Comparison of ENCODE assay signal across 8 cellular contexts in the genomic region with DNA sequence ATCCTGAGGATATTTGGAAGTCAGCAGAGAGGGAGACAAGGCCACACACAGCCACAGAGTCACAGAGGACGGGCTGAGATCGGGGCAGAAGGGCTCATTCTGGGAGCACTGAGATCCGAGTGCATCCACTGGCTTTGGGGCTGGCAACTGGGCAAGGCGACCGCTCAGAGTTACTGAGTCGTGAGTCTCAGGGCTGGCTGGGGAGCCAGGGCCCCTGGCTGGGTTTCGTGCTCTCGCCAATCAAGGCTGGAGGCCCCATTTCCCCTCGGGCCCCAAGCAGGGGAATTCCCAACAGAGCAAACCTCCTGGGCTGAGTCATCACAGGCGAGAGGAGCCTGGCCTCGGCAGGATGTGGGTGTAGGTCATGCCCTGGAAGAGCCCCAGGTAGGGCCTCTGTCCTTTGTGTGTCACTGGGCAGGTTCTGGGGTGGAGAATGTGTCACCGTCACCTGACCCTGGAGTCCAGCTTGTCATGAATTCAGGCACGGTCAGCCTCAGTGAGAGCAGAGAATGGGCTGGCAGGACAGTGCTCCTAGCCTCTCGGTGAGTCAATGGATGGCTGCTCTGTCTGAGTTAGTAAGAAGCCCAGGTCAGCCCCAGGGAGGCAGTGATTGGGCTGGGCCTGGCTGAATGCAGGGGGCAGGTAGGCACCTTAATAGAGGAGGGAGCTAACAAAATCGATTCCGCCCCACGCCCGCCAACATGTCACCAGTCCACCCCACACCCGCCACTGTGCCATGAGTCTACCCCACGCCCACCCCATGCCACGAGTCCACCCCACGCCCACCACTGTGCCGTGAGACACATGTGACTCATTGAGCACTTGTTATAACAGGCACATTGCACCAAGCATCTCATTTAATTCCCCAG. TPM values are rescaled to one million over a fixed set of nuclear protein-coding genes. Genes with fewer than 3 reads are reported as not detected.
DNase-seq lines count a peak whose midpoint lies in the region; ATAC-seq, FAIRE-seq and TF ChIP-seq lines count a peak whose summit lies in the region.

No MANE protein-coding gene starts in this region.

- no peak overlapping the region for H3K23ac ChIP-seq in H1 (ENCODE audit: insufficient read length)

- no peaks in the 10 kb centered on the region for H3F3A ChIP-seq in Loucy (ENCODE audit: low read depth)

- TF ChIP-seq POLR2A in HCT116 (IDR thresholded peaks at IDR 0.05; ENCODE audit: borderline replicate concordance, extremely low read depth, insufficient read depth, insufficient read length) = no peak
- no peak for TF ChIP-seq POLR2A in H1 (IDR thresholded peaks at IDR 0.05; ENCODE audit: control extremely low read depth in 1 of 2, low read depth in 2 of 2, low read length in 2 of 2)

- no peaks in the 10 kb centered on the region for H3K27me3 Mint-ChIP-seq in natural killer cell treated with Interleukin-12 subunit alpha and Interleukin-12 subunit beta and Interleukin-15 and Interleukin-18, amount 100 ng/mL, for 72 hours
- H3K27me3 Mint-ChIP-seq in type B pancreatic cell = no peaks in the 10 kb centered on the region

- POLR2A ChIA-PET in HCT116 (lab: Charles Lee) (interaction anchor here (0.8 to 1.3 kb wide), 2 partner anchors 13 to 18 kb away, joined by 3 to 6 read pairs; no protein-coding TSS in a partner anchor), H1 (lab: Charles Lee; ENCODE audit: partially characterized antibody) (interaction anchor here (1.4 kb wide), 1 partner anchor 17 kb away, joined by 3 read pairs; no protein-coding TSS in a partner anchor)

- intact Hi-C loops in HCT116 (cut with micrococcal nuclease) = no loop called here

- no TSS peak for BruUV-seq in HCT116 (replicated peaks; lab: Mats Ljungman, UMichigan)

- no peak overlapping the region for H3K4ac ChIP-seq in H1 (replicated peaks; ENCODE audit: insufficient read length, low read depth, low read length)

- peak overlapping the region; percentile 64; the same call in 1 of the 2 replicates for H2BK20ac ChIP-seq in H1 (ENCODE audit: low read length)

- H3K4me2 ChIP-seq in HCT116 (ENCODE audit: low read length) = peak overlapping the region; percentile 74
- peak overlapping the region; percentile 84 for H3K4me2 ChIP-seq in Loucy (ENCODE audit: low read depth, low read length, poor library complexity, severe bottlenecking)
- H3K4me2 ChIP-seq in H1 (ENCODE audit: insufficient read depth in 1 of 2, low read depth in 2 of 2, low read length in 2 of 2) = peak overlapping the region in 1 of 2 experiments; percentile 26; a peak in 1 of 4 replicates

- no peak overlapping the region; the same call in 1 of the 2 replicates for H4K8ac ChIP-seq in H1 (ENCODE audit: extremely low read depth, insufficient read depth, low read length)

- peaks cover 19 to 76% of the 10 kb centered on the region in 2 experiments for H3K4me1 ChIP-seq in HCT116 (ENCODE audit: control insufficient read depth in 1 of 2, insufficient read depth in 2 of 2, low read length in 2 of 2)
- peaks cover 72% of the 10 kb centered on the region for H3K4me1 ChIP-seq in Loucy (ENCODE audit: insufficient read depth, low read length, poor library complexity, severe bottlenecking)
- peaks cover 0 to 9% (median 7%) of the 10 kb centered on the region in 4 experiments; a peak in 5 of 7 replicates for H3K4me1 ChIP-seq in H1 (replicated peaks in 1 of 4; ENCODE audit: control insufficient read depth in 3 of 4, insufficient read depth in 4 of 4, low read length in 3 of 4)

- peak overlapping the region; percentile 80; the same call in 1 of the 2 replicates for H2BK12ac ChIP-seq in H1 (ENCODE audit: low read depth, low read length)

- no peak overlapping the region for H3K18ac ChIP-seq in H1 (ENCODE audit: extremely low read depth, low read length)

- peaks cover 81 to 94% of the 10 kb centered on the region in 2 donors for H3K4me1 Mint-ChIP-seq in natural killer cell treated with Interleukin-12 subunit alpha and Interleukin-12 subunit beta and Interleukin-15 and Interleukin-18, amount 100 ng/mL, for 72 hours (ENCODE audit: low read depth in 2 of 2)
- H3K4me1 Mint-ChIP-seq in type B pancreatic cell (ENCODE audit: unreplicated experiment) = peaks cover 17% of the 10 kb centered on the region

- RAD21 ChIA-PET in HCT116 (lab: Charles Lee; ENCODE audit: low non-redundant PET in 1 of 2, low total read pairs in 2 of 2, uncharacterized antibody in 2 of 2, unreplicated experiment in 2 of 2) = interaction anchor here (1.3 to 1.6 kb wide), 2 partner anchors 20 kb away, joined by 4 to 5 read pairs; no protein-coding TSS in a partner anchor

- H3K36me3 Mint-ChIP-seq in natural killer cell treated with Interleukin-12 subunit alpha and Interleukin-12 subunit beta and Interleukin-15 and Interleukin-18, amount 100 ng/mL, for 72 hours = peaks cover 6% of the 10 kb centered on the region
- no peaks in the 10 kb centered on the region for H3K36me3 Mint-ChIP-seq in type B pancreatic cell

- H3K4me3 ChIP-seq in GM12864 (ENCODE audit: low read depth, low read length) = no peak overlapping the region; the same call in none of the 2 replicates
- H3K4me3 ChIP-seq in HCT116 (replicated peaks in 1 of 2; ENCODE audit: low read depth in 1 of 2, low read length in 2 of 2) = peak overlapping the region; percentile 7 to 42; a peak in 3 of 4 replicates
- H3K4me3 ChIP-seq in Loucy (ENCODE audit: low read length, poor library complexity, severe bottlenecking) = peak overlapping the region; percentile 59
- no peak overlapping the region for H3K4me3 ChIP-seq in H1 (ENCODE audit: extremely low read depth in 1 of 4, insufficient read depth in 2 of 4, low read depth in 3 of 4, low read length in 4 of 4)

- no peak for FAIRE-seq in H1 (lab: Jason Lieb, UNC)

- H3K9me3 Mint-ChIP-seq in natural killer cell treated with Interleukin-12 subunit alpha and Interleukin-12 subunit beta and Interleukin-15 and Interleukin-18, amount 100 ng/mL, for 72 hours = no peaks in the 10 kb centered on the region
- H3K9me3 Mint-ChIP-seq in type B pancreatic cell = no peaks in the 10 kb centered on the region

- no peaks in the 10 kb centered on the region for H3K23me2 ChIP-seq in H1 (ENCODE audit: low read depth, low read length)

- peak; percentile 85 for ATAC-seq in HCT116
- ATAC-seq in natural killer cell treated with Interleukin-12 subunit alpha and Interleukin-12 subunit beta and Interleukin-15 and Interleukin-18, amount 100 ng/mL, for 72 hours = peak; percentile 89 to 93

- H3K27me3 ChIP-seq in HCT116 (ENCODE audit: insufficient read depth, low read length) (no peaks in the 10 kb centered on the region), Loucy (ENCODE audit: insufficient read depth, low read length, poor library complexity, severe bottlenecking) (no peaks in the 10 kb centered on the region), H1 (replicated peaks in 1 of 4; ENCODE audit: control insufficient read depth in 3 of 4, extremely low read depth in 1 of 4, insufficient read depth in 3 of 4, low read length in 3 of 4) (peaks cover 0 to 1% (median 0%) of the 10 kb centered on the region in 4 experiments; a peak in 1 of 7 replicates)

- no peak for TF ChIP-seq EP300 in H1 (IDR thresholded peaks at IDR 0.05; ENCODE audit: borderline replicate concordance in 1 of 2, low read depth in 2 of 2, low read length in 2 of 2)

- no peaks in the 10 kb centered on the region for H3K79me2 ChIP-seq in HCT116 (ENCODE audit: insufficient read depth, low read length)
- no peaks in the 10 kb centered on the region for H3K79me2 ChIP-seq in Loucy (ENCODE audit: insufficient read depth, low read length)
- no peaks in the 10 kb centered on the region for H3K79me2 ChIP-seq in H1 (ENCODE audit: control insufficient read depth in 1 of 2, insufficient read depth in 2 of 2, low read length in 2 of 2)

- H3K9me3 ChIP-seq in HCT116 (ENCODE audit: control insufficient read depth in 1 of 2, insufficient read depth in 1 of 2, low read depth in 1 of 2, low read length in 2 of 2) (no peaks in the 10 kb centered on the region), Loucy (ENCODE audit: insufficient read depth, low read depth, low read length) (no peaks in the 10 kb centered on the region), H1 (ENCODE audit: insufficient read depth in 2 of 2, low read depth in 1 of 2, low read length in 1 of 2) (no peaks in the 10 kb centered on the region)

- H3K27ac ChIP-seq in HCT116 (ENCODE audit: low read depth, low read length) = peak overlapping the region; percentile 54
- H3K27ac ChIP-seq in H1 (ENCODE audit: low read depth, low read length) = no peak overlapping the region; the same call in 1 of the 2 replicates

- no peaks in the 10 kb centered on the region for H3K9me2 ChIP-seq in HCT116 (ENCODE audit: insufficient read depth)
- H3K9me2 ChIP-seq in Loucy (replicated peaks; ENCODE audit: low read depth, low read length) = no peaks in the 10 kb centered on the region

- TF ChIP-seq CTCF in GM12864 (IDR thresholded peaks at IDR 0.05; ENCODE audit: low read depth, low read length, missing control alignments) = no peak
- no peak for TF ChIP-seq CTCF in HCT116 (IDR thresholded peaks at IDR 0.05 in 2 of 3, conservative IDR thresholded peaks at IDR 0.05 in 1 of 3; ENCODE audit: borderline replicate concordance in 1 of 3, insufficient read depth in 1 of 3, low read depth in 2 of 3, low read length in 2 of 3)
- no peak for TF ChIP-seq CTCF in Loucy (conservative IDR thresholded peaks at IDR 0.05; ENCODE audit: low read length)
- no peak for TF ChIP-seq CTCF in H1 (IDR thresholded peaks at IDR 0.05; ENCODE audit: control extremely low read depth in 1 of 3, insufficient read depth in 1 of 3, low read depth in 1 of 3, low read length in 3 of 3)
- TF ChIP-seq CTCF in type B pancreatic cell (conservative IDR thresholded peaks at IDR 0.05) = no peak

- no peak overlapping the region for H2AK5ac ChIP-seq in H1 (ENCODE audit: low read depth, low read length)

- H2BK5ac ChIP-seq in H1 (ENCODE audit: low read depth, low read length) = peak overlapping the region; percentile 54; the same call in 1 of the 2 replicates

- H3K36me3 ChIP-seq in HCT116 (ENCODE audit: control insufficient read depth in 1 of 2, insufficient read depth in 2 of 2, low read length in 2 of 2) (no peaks in the 10 kb centered on the region), Loucy (ENCODE audit: insufficient read depth, low read length) (no peaks in the 10 kb centered on the region), H1 (ENCODE audit: control insufficient read depth in 2 of 4, insufficient read depth in 4 of 4, low read length in 3 of 4) (no peaks in the 10 kb centered on the region)

- no peak overlapping the region for H3K14ac ChIP-seq in H1 (ENCODE audit: insufficient read length)

- H2BK15ac ChIP-seq in H1 (ENCODE audit: low read length) = no peak overlapping the region; the same call in 1 of the 2 replicates

- no peak overlapping the region for H4K5ac ChIP-seq in H1 (ENCODE audit: insufficient read length, low read depth, low read length)

- H3K56ac ChIP-seq in H1 (replicated peaks; ENCODE audit: insufficient read length, low read depth, low read length) = no peak overlapping the region

- H2BK120ac ChIP-seq in H1 (replicated peaks; ENCODE audit: low read depth, low read length) = no peak overlapping the region

- CTCF ChIA-PET in HCT116 (lab: Charles Lee) = interaction anchor here (0.7 to 1.2 kb wide), 2 partner anchors 20 to 42 kb away, joined by 3 to 8 read pairs; no protein-coding TSS in a partner anchor
- CTCF ChIA-PET in H1 (lab: Charles Lee; ENCODE audit: partially characterized antibody) = interaction anchor here (0.7 to 8.0 kb wide), 9 partner anchors 12 to 177 kb away, joined by 3 to 37 read pairs (median 4); no protein-coding TSS in a partner anchor

- H3K9ac ChIP-seq in HCT116 (ENCODE audit: low read length) (peak overlapping the region; percentile 35), Loucy (ENCODE audit: low read depth, low read length, poor library complexity, severe bottlenecking) (peak overlapping the region; percentile 65), H1 (replicated peaks in 1 of 4; ENCODE audit: extremely low read depth in 1 of 4, low read depth in 3 of 4, low read length in 3 of 4) (0 out of 7 replicates have a peak overlapping the region, but pooled peaks of 1 of the 4 experiments have one; percentile 1)

- no peak for TF ChIP-seq RAD21 in HCT116 (IDR thresholded peaks at IDR 0.05; ENCODE audit: low read depth)
- TF ChIP-seq RAD21 in H1 (IDR thresholded peaks at IDR 0.05 in 1 of 2, conservative IDR thresholded peaks at IDR 0.05 in 1 of 2; ENCODE audit: low read depth in 2 of 2, low read length in 2 of 2) = no peak

- peak overlapping the region; percentile 34 for H4K91ac ChIP-seq in H1 (replicated peaks; ENCODE audit: insufficient read length, low read length)

- WGBS in H1 (ENCODE audit: extremely low coverage in 1 of 2, insufficient coverage in 1 of 2, insufficient read length in 1 of 2, insufficient replicate concordance in 2 of 2, low coverage in 1 of 2, low lambda C conversion rate in 2 of 2, missing lambda C conversion rate in 1 of 2), 2 experiments = 76% methylated on average over 22 of the region's 23 CpGs; no CpG with 5 or more reads in 1 of the 2 experiments

- no peaks in the 10 kb centered on the region for H4K20me1 ChIP-seq in HCT116 (ENCODE audit: insufficient read depth)
- H4K20me1 ChIP-seq in Loucy (ENCODE audit: insufficient read depth, low read length, poor library complexity, severe bottlenecking) = no peaks in the 10 kb centered on the region
- H4K20me1 ChIP-seq in H1 (replicated peaks in 1 of 2; ENCODE audit: control insufficient read depth in 1 of 2, insufficient read depth in 2 of 2, low read length in 2 of 2) = no peaks in the 10 kb centered on the region

- H3K79me1 ChIP-seq in H1 (ENCODE audit: low read depth, low read length) = no peaks in the 10 kb centered on the region

- peak overlapping the region; percentile 96 for H3K27ac Mint-ChIP-seq in natural killer cell treated with Interleukin-12 subunit alpha and Interleukin-12 subunit beta and Interleukin-15 and Interleukin-18, amount 100 ng/mL, for 72 hours
- H3K27ac Mint-ChIP-seq in type B pancreatic cell = peak overlapping the region; percentile 81

- peak overlapping the region; percentile 84 for H3K4me3 Mint-ChIP-seq in natural killer cell treated with Interleukin-12 subunit alpha and Interleukin-12 subunit beta and Interleukin-15 and Interleukin-18, amount 100 ng/mL, for 72 hours
- no peak overlapping the region for H3K4me3 Mint-ChIP-seq in type B pancreatic cell

- DNase-seq in GM12864 (ENCODE audit: low read depth) (peak; percentile 93), HCT116 (ENCODE audit: low read depth, low spot score) (peak; percentile 88), H1 (ENCODE audit: low read depth in 1 of 2, low spot score in 2 of 2) (peak in 1 of 2 experiments; percentile 61), type B pancreatic cell (ENCODE audit: extremely low spot score, unreplicated experiment) (no peak), ecto neural progenitor cell (ENCODE audit: low spot score) (no peak)
- DNase-seq in activated CD4-positive, alpha-beta T cell treated with anti-CD3 and anti-CD28 coated beads, Interleukin-2, amount 50 U/mL, for 48 hours = peak; percentile 92 to 97
- DNase-seq in natural killer cell treated with Interleukin-12 subunit alpha and Interleukin-12 subunit beta and Interleukin-15 and Interleukin-18, amount 100 ng/mL, for 72 hours (ENCODE audit: low spot score) = peak; percentile 96

- peak overlapping the region; percentile 50 for H2AFZ ChIP-seq in HCT116 (ENCODE audit: low read depth, low read length, poor library complexity, severe bottlenecking)
- H2AFZ ChIP-seq in Loucy (ENCODE audit: low read length) = no peak overlapping the region
- peak overlapping the region; percentile 95 for H2AFZ ChIP-seq in H1 (ENCODE audit: low read length)

RNA-seq across cellular contexts. Expression of a gene that starts 16.9 kb away (rescaled TPM):
- total RNA-seq in HCT116 (2021; ENCODE audit: unreplicated experiment) = not detected
- polyA plus RNA-seq in HCT116 (2012) = 0.02 and 0.08 TPM in 2 replicates
- 0.77 and 1.0 TPM in 2 replicates for total RNA-seq in H1 (2021; fragmentation: NEBNext Ultra II Directional; extraction: Animal tissue kit (Norgen Biotek cat#: 25700))
- polyA plus RNA-seq in H1 (2011; rRNA removed) = 2.1 and 3.2 TPM in 2 replicates
- polyA plus RNA-seq in H1 (2011; cell fraction: cytosol; rRNA removed) = 1.3 TPM
- polyA plus RNA-seq in H1 (2011; cell fraction: nucleus; rRNA removed) = 0.91 TPM
- polyA plus RNA-seq in H1 (2012, experiment 1 of 2) = 0.37 to 0.97 TPM (median 0.77 TPM) in 4 replicates
- polyA plus RNA-seq in H1 (2012, experiment 2 of 2) = 0.47 TPM
- 0.83 TPM for polyA plus RNA-seq in H1 (2013, experiment 1 of 2)
- 1.2 TPM for polyA plus RNA-seq in H1 (2013, experiment 2 of 2)
- polyA minus RNA-seq in H1 (2011; rRNA and poly(A)+ RNA removed) = 1.2 and 2.1 TPM in 2 replicates
- 3.7 TPM for polyA minus RNA-seq in H1 (2011; cell fraction: cytosol; rRNA and poly(A)+ RNA removed)
- polyA minus RNA-seq in H1 (2011; cell fraction: nucleus; rRNA and poly(A)+ RNA removed) = 1.9 TPM
- 10 to 100 TPM; 12.3 to 55.1 TPM for total RNA-seq in natural killer cell treated with Interleukin-12 subunit alpha and Interleukin-12 subunit beta and Interleukin-15 and Interleukin-18, amount 100 ng/mL, for 72 hours
- 0.21 and 0.60 TPM in 2 replicates for total RNA-seq in type B pancreatic cell (ENCODE audit: low replicate concordance)

RNA-seq across cellular contexts. Expression of a gene that starts 32.3 kb away (rescaled TPM):
- total RNA-seq in HCT116 (2021; ENCODE audit: unreplicated experiment) = not detected
- polyA plus RNA-seq in HCT116 (2012) = not detected in 2 replicates
- not detected in 2 replicates for total RNA-seq in H1 (2021; fragmentation: NEBNext Ultra II Directional; extraction: Animal tissue kit (Norgen Biotek cat#: 25700))
- not detected in 2 replicates for polyA plus RNA-seq in H1 (2011; rRNA removed)
- not detected for polyA plus RNA-seq in H1 (2011; cell fraction: cytosol; rRNA removed)
- polyA plus RNA-seq in H1 (2011; cell fraction: nucleus; rRNA removed) = not detected
- polyA plus RNA-seq in H1 (2012, experiment 1 of 2) = not detected in 4 replicates
- not detected for polyA plus RNA-seq in H1 (2012, experiment 2 of 2)
- not detected for polyA plus RNA-seq in H1 (2013, experiment 1 of 2)
- not detected for polyA plus RNA-seq in H1 (2013, experiment 2 of 2)
- polyA minus RNA-seq in H1 (2011; rRNA and poly(A)+ RNA removed) = not detected in 2 replicates
- polyA minus RNA-seq in H1 (2011; cell fraction: cytosol; rRNA and poly(A)+ RNA removed) = not detected
- polyA minus RNA-seq in H1 (2011; cell fraction: nucleus; rRNA and poly(A)+ RNA removed) = not detected
- total RNA-seq in natural killer cell treated with Interleukin-12 subunit alpha and Interleukin-12 subunit beta and Interleukin-15 and Interleukin-18, amount 100 ng/mL, for 72 hours = not detected
- 1.2 TPM in 1 of 2 replicates, not detected in the other for total RNA-seq in type B pancreatic cell (ENCODE audit: low replicate concordance)

RNA-seq across cellular contexts. Expression of a gene that starts 37.6 kb away (rescaled TPM):
- total RNA-seq in HCT116 (2021; ENCODE audit: unreplicated experiment) = not detected
- not detected in 2 replicates for polyA plus RNA-seq in HCT116 (2012)
- total RNA-seq in H1 (2021; fragmentation: NEBNext Ultra II Directional; extraction: Animal tissue kit (Norgen Biotek cat#: 25700)) = not detected in 2 replicates
- not detected in 2 replicates for polyA plus RNA-seq in H1 (2011; rRNA removed)
- not detected for polyA plus RNA-seq in H1 (2011; cell fraction: cytosol; rRNA removed)
- polyA plus RNA-seq in H1 (2011; cell fraction: nucleus; rRNA removed) = not detected
- not detected in 4 replicates for polyA plus RNA-seq in H1 (2012, experiment 1 of 2)
- polyA plus RNA-seq in H1 (2012, experiment 2 of 2) = not detected
- not detected for polyA plus RNA-seq in H1 (2013, experiment 1 of 2)
- not detected for polyA plus RNA-seq in H1 (2013, experiment 2 of 2)
- not detected in 2 replicates for polyA minus RNA-seq in H1 (2011; rRNA and poly(A)+ RNA removed)
- not detected for polyA minus RNA-seq in H1 (2011; cell fraction: cytosol; rRNA and poly(A)+ RNA removed)
- not detected for polyA minus RNA-seq in H1 (2011; cell fraction: nucleus; rRNA and poly(A)+ RNA removed)
- not detected for total RNA-seq in natural killer cell treated with Interleukin-12 subunit alpha and Interleukin-12 subunit beta and Interleukin-15 and Interleukin-18, amount 100 ng/mL, for 72 hours
- not detected in 2 replicates for total RNA-seq in type B pancreatic cell (ENCODE audit: low replicate concordance)

Comparison
In these comparisons a context has a peak if more than half of its experiments do, and no peak if none do; other contexts are left out.
1. DNase-seq: peak in GM12864 (single experiment), HCT116 (single experiment), activated CD4-positive, alpha-beta T cell treated with anti-CD3 and anti-CD28 coated beads, Interleukin-2, amount 50 U/mL, for 48 hours (2 of 2) and natural killer cell treated with Interleukin-12 subunit alpha and Interleukin-12 subunit beta and Interleukin-15 and Interleukin-18, amount 100 ng/mL, for 72 hours (single experiment); none in type B pancreatic cell (single experiment) and ecto neural progenitor cell (single experiment).
2. H3K4me3 ChIP-seq: peak in HCT116 (2 of 2) and Loucy (single experiment); none in GM12864 (single experiment) and H1 (0 of 4).